In the genomic region with DNA sequence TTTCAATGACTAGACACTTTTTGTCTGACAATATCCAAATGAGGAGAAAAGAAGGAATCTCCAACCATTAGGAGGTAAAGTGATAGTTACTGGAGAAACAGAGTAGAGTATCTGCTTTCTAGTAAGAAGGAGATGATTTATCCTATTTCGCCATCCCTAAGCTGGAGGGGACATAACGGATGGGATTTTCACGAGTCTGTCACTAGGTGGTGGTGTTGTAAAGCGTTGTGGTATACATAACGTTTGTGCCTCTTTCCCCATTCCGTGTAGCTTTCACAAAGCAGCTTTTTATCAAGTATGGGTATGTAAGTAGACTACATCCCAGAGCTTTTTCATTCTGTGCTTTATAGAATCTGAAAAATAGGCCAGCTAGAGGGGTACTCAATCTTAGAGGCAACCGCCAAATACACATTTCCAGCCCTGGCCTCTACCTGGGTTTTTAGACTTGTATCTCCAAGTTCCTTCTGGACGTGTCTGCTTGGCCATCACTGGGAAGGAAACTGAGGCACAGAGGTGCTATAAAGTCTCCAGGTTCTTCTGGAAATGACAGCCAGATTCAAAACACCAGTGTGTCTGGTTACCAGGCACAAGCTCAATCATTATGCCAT, we compare ENCODE assay signal across 8 cellular contexts. TPM values are rescaled to one million over a fixed set of nuclear protein-coding genes. Genes with fewer than 3 reads are reported as not detected.
DNase-seq lines count a peak whose midpoint lies in the region; ATAC-seq and TF ChIP-seq lines count a peak whose summit lies in the region.

No MANE protein-coding gene starts in this region.

- ATAC-seq in Right ventricle myocardium inferior (peak; percentile 85), HG02642 (IDR thresholded peaks at IDR 0.05; ENCODE audit: poor library complexity, unreplicated experiment) (no peak)

- H3K4me1 Mint-ChIP-seq in neural progenitor cell = no peaks in the 10 kb centered on the region

- no peaks in the 10 kb centered on the region for H3K9me3 Mint-ChIP-seq in neural progenitor cell

- peak; percentile 80 for TF ChIP-seq CTCF in neural progenitor cell (IDR thresholded peaks at IDR 0.05)

- no peak overlapping the region for H3K27ac Mint-ChIP-seq in neural progenitor cell

- H3K79me2 ChIP-seq in neural progenitor cell (ENCODE audit: low read depth) = no peaks in the 10 kb centered on the region

- peak overlapping the region; percentile 45 for H2AFZ ChIP-seq in neural progenitor cell (replicated peaks)

- no peak overlapping the region for H3K4me3 Mint-ChIP-seq in neural progenitor cell

- H3K36me3 ChIP-seq in neural progenitor cell = no peaks in the 10 kb centered on the region

- intact Hi-C loops in Right ventricle myocardium inferior (cut with DNase I) = loop anchor here (1.0 to 5.0 kb wide), 2 partner anchors 177 to 494 kb away; no protein-coding TSS in a partner anchor
- intact Hi-C loops in cardiac septum (cut with DNase I) = loop anchor here (5.0 kb wide), 1 partner anchor 79 kb away; the partner anchor contains the start of gene MX2

- no peaks in the 10 kb centered on the region for H3F3A ChIP-seq in neural progenitor cell (ENCODE audit: low read depth)

- H3K4me2 ChIP-seq in neural progenitor cell = no peak overlapping the region

- DNase-seq in Right ventricle myocardium inferior (ENCODE audit: missing footprints) = no peak
- no peak for DNase-seq in cardiac septum (ENCODE audit: low spot score)
- peak; percentile 60 for DNase-seq in HT1080 (ENCODE audit: low read depth)
- DNase-seq in NCI-H82 (lab: John Stamatoyannopoulos, UW) = peak; percentile 83
- peak; percentile 28 for DNase-seq in activated CD8-positive, alpha-beta memory T cell treated with anti-CD3 and anti-CD28 coated beads, Interleukin-2, amount 50 U/mL, for 1 hour (ENCODE audit: extremely low read depth)
- DNase-seq in fibroblast of peridontal ligament (ENCODE audit: extremely low read depth) = peak; percentile 92
- DNase-seq in neural progenitor cell (ENCODE audit: low spot score) = peak; percentile 81

- H4K20me1 ChIP-seq in neural progenitor cell (ENCODE audit: low read depth) = no peaks in the 10 kb centered on the region

- no peaks in the 10 kb centered on the region for H3K36me3 Mint-ChIP-seq in neural progenitor cell

- H3K4me3 ChIP-seq in neural progenitor cell = no peak overlapping the region

- no peaks in the 10 kb centered on the region for H3K4me1 ChIP-seq in neural progenitor cell

- H3K27me3 Mint-ChIP-seq in neural progenitor cell (ENCODE audit: insufficient read depth, low read depth) = no peaks in the 10 kb centered on the region

- no peak overlapping the region for H3K27ac ChIP-seq in neural progenitor cell

- H3K9ac ChIP-seq in neural progenitor cell = no peak overlapping the region

- H3K9me3 ChIP-seq in neural progenitor cell (ENCODE audit: low read depth) = no peaks in the 10 kb centered on the region

- H3K27me3 ChIP-seq in neural progenitor cell = peaks cover 7% of the 10 kb centered on the region

RNA-seq across cellular contexts. Expression of gene FAM3B, which starts 33.3 kb away (rescaled TPM):
- total RNA-seq in Right ventricle myocardium inferior (not detected), cardiac septum (not detected), neural progenitor cell (ENCODE audit: low replicate concordance) (not detected in 2 replicates)
- total RNA-seq in HT1080 (2014; rRNA removed; shearing (Covaris generic)) = 0.10 TPM in 1 of 2 replicates, not detected in the other
- 0.07 TPM in 1 of 2 replicates, not detected in the other for polyA plus RNA-seq in HT1080 (2015; cell fraction: cytosol; rRNA removed)
- not detected in 2 replicates for polyA plus RNA-seq in HT1080 (2015; cell fraction: nucleus; rRNA removed)

Comparison
In these comparisons a context has a peak if more than half of its experiments do, and no peak if none do; other contexts are left out.
1. DNase-seq: peak in HT1080 (single experiment), NCI-H82 (single experiment), activated CD8-positive, alpha-beta memory T cell treated with anti-CD3 and anti-CD28 coated beads, Interleukin-2, amount 50 U/mL, for 1 hour (single experiment), fibroblast of peridontal ligament (single experiment) and neural progenitor cell (single experiment); none in Right ventricle myocardium inferior (single experiment) and cardiac septum (single experiment).